Comparison of ENCODE assay signal across 9 cellular contexts in the genomic region with DNA sequence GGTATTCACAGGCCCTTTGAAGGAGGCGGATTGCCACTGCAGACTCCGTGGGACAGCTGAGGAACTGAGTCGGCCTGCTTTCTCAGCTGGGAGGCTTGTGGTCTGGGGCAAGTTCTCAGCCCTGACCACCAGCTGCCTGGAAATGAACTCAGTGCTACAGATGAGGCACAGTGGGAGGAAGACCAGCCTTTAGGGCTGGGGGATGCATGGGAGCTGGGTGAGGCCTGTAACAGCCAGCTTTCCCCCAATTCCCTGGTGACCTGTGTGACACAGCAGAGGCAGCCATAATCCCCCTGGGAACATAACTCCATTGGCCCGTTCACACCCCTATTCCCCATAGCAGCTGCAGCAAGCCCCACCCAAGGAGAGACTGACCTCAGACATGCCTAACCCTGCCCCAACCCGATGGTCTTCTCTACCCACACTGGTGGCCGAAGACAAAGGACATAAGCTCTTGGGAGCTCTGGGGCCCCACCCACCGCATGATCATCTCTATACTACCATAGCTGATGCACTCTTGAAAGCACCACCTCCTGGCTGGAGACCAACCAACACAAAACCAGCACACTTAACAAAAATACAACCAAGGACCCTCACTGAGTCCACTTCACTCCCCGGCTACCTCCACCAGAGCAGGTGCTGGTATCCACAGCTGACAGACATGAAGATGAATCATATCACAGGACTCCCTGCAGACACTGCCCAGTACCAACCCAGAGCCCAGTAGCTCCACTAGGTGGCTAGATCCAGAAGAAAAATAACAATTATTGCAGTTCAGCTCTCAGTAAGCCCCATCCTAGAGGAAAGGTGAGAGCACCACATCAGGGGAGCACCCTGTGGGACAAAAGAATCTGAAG. TPM values are rescaled to one million over a fixed set of nuclear protein-coding genes. Genes with fewer than 3 reads are reported as not detected.
DNase-seq lines count a peak whose midpoint lies in the region; ATAC-seq and TF ChIP-seq lines count a peak whose summit lies in the region.
"Had no signal": no experiment of that assay in that cellular context is flagged by ENCODE, and none has a peak within 500 bp of the region (broad histone marks: within the 10 kb centered on the region; RNA-seq: fewer than 3 reads in every experiment).

No MANE protein-coding gene starts in this region.

- no peaks in the 10 kb centered on the region for H3K27me3 ChIP-seq in brain microvascular endothelial cell (replicated peaks)

- peak; percentile 63 for TF ChIP-seq CTCF in brain microvascular endothelial cell (IDR thresholded peaks at IDR 0.05; ENCODE audit: low read depth, low read length, missing control alignments)

- DNase-seq in Daoy (ENCODE audit: low read depth), result peak; percentile 30
- DNase-seq in brain microvascular endothelial cell, result peak; percentile 64
- DNase-seq in retina, result no peak
- no peak for DNase-seq in HPDE6-E6E7 (ENCODE audit: extremely low spot score)
- no peak for DNase-seq in activated gamma-delta T cell treated with Interleukin-2 at 50 U/mL for 16 hours
- no peak for DNase-seq in NCI-H69 (lab: John Stamatoyannopoulos, UW)
- DNase-seq: T-cell had no signal

- peak overlapping the region; percentile 34 for H3K27ac ChIP-seq in brain microvascular endothelial cell

- ATAC-seq in GM19372 (IDR thresholded peaks at IDR 0.05; ENCODE audit: low read depth, unreplicated experiment) (peak; percentile 84), HG03103 (IDR thresholded peaks at IDR 0.05; ENCODE audit: low read depth, unreplicated experiment) (peak; percentile 71)
- ATAC-seq: T-cell had no signal

- no peak overlapping the region for H3K4me3 ChIP-seq in brain microvascular endothelial cell (ENCODE audit: low read depth, low read length)

- H3K36me3 ChIP-seq in brain microvascular endothelial cell (replicated peaks), result no peaks in the 10 kb centered on the region

- in situ Hi-C loops in brain microvascular endothelial cell (cut with HindIII; ENCODE audit: low pct_ligation_motif_present, low sequenced_read_pairs), result no loop called here

RNA-seq across cellular contexts. Expression of gene ZMAT3, which starts 24.9 kb away (rescaled TPM):
- total RNA-seq in Daoy (2014; rRNA removed; shearing (Covaris generic)), result 2.7 and 4.3 TPM in 2 replicates

Comparison
In these comparisons a context has a peak if more than half of its experiments do, and no peak if none do; other contexts are left out.
1. DNase-seq: peak in Daoy (single experiment) and brain microvascular endothelial cell (single experiment); none in retina (single experiment), HPDE6-E6E7 (single experiment), activated gamma-delta T cell treated with Interleukin-2 at 50 U/mL for 16 hours (single experiment) and NCI-H69 (single experiment).